ENCODE assay signal across 15 cellular contexts in the genomic region with DNA sequence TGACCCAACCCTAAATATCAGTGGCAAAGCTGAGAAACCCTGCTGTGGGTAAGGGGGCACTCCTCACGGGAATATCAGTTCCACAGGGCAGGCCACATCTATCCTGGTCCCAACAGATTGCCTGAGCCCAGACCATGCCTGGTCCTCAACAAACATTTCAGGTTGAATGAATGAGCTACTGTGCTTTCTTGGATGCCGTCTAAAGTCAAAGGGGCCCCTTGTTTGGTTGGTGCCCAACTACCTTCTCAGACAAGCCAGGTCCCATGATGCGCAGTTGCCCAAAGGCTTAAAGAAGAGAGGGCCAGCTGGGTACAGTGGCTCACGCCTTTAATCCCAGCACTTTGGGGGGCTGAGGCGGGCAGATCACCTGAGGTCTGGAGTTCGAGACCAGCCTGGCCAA. TPM values are rescaled to one million over a fixed set of nuclear protein-coding genes. Genes with fewer than 3 reads are reported as not detected.
A peak's percentile ranks its signal among the peaks of the same experiment; 100 is the strongest.
DNase-seq lines count a peak whose midpoint lies in the region; ATAC-seq and TF ChIP-seq lines count a peak whose summit lies in the region.
"Had no signal": no experiment of that assay in that cellular context is flagged by ENCODE, and none has a peak within 500 bp of the region (broad histone marks: within the 10 kb centered on the region; RNA-seq: fewer than 3 reads in every experiment).

No MANE protein-coding gene starts in this region.

- no peak overlapping the region for H3K27ac Mint-ChIP-seq in MCF 10A (ENCODE audit: low read depth, unreplicated experiment)
- no peak overlapping the region for H3K27ac Mint-ChIP-seq in activated CD4-positive, alpha-beta memory T cell treated with anti-CD3 and anti-CD28 coated beads for 36 hours
- H3K27ac Mint-ChIP-seq in stimulated activated effector memory CD8-positive, alpha-beta T cell treated with anti-CD3 and anti-CD28 coated beads, Interleukin-12 subunit alpha, Interleukin-12 subunit beta, amount 100 ng/mL, for 72 hours, result peak overlapping the region; percentile 86

- no peak overlapping the region for H3K4me3 ChIP-seq in breast epithelium

- intact Hi-C loops in MCF 10A (cut with micrococcal nuclease), result loop anchor here (5.0 to 10.0 kb wide), 2 partner anchors 69 to 194 kb away; no protein-coding TSS in a partner anchor
- intact Hi-C loops in breast epithelium (cut with DNase I; ENCODE audit: low total_unique reads), result no loop called here
- intact Hi-C loops in activated CD4-positive, alpha-beta memory T cell treated with anti-CD3 and anti-CD28 coated beads for 36 hours (cut with micrococcal nuclease), result loop anchor here (5.0 kb wide), 2 partner anchors 319 to 1071 kb away; a partner anchor contains a TSS

- no peaks in the 10 kb centered on the region for H3K9me3 Mint-ChIP-seq in MCF 10A (ENCODE audit: unreplicated experiment)
- H3K9me3 Mint-ChIP-seq in activated CD4-positive, alpha-beta memory T cell treated with anti-CD3 and anti-CD28 coated beads for 36 hours, result no peaks in the 10 kb centered on the region
- H3K9me3 Mint-ChIP-seq in stimulated activated effector memory CD8-positive, alpha-beta T cell treated with anti-CD3 and anti-CD28 coated beads, Interleukin-12 subunit alpha, Interleukin-12 subunit beta, amount 100 ng/mL, for 72 hours, result no peaks in the 10 kb centered on the region

- H3K4me1 ChIP-seq in breast epithelium, result peaks cover 13 to 18% of the 10 kb centered on the region in 2 donors

- peak overlapping the region; percentile 93 for H3K4me3 Mint-ChIP-seq in MCF 10A (ENCODE audit: unreplicated experiment)
- H3K4me3 Mint-ChIP-seq in activated CD4-positive, alpha-beta memory T cell treated with anti-CD3 and anti-CD28 coated beads for 36 hours, result peak overlapping the region; percentile 84
- peak overlapping the region; percentile 100 for H3K4me3 Mint-ChIP-seq in stimulated activated effector memory CD8-positive, alpha-beta T cell treated with anti-CD3 and anti-CD28 coated beads, Interleukin-12 subunit alpha, Interleukin-12 subunit beta, amount 100 ng/mL, for 72 hours

- DNase-seq in MCF 10A (ENCODE audit: unreplicated experiment) (no peak), breast epithelium (ENCODE audit: low spot score in 2 of 2) (no peak), foreskin melanocyte (peak; percentile 66), NCI-H2029 (lab: John Stamatoyannopoulos, UW) (no peak), HuH-7 (ENCODE audit: low spot score) (no peak)
- DNase-seq in activated CD4-positive, alpha-beta memory T cell treated with anti-CD3 and anti-CD28 coated beads for 36 hours, result no peak
- no peak for DNase-seq in stimulated activated effector memory CD8-positive, alpha-beta T cell treated with anti-CD3 and anti-CD28 coated beads, Interleukin-12 subunit alpha, Interleukin-12 subunit beta, amount 100 ng/mL, for 72 hours (ENCODE audit: low spot score in 2 of 2)
- DNase-seq: DMS53; effector memory CD4-positive, alpha-beta T cell; foreskin fibroblast; HCEC 1CT; NCI-H2227 treated with DMSO at 0.1 percent for 48 hours; substantia nigra had no signal

- peaks cover 58% of the 10 kb centered on the region for H3K36me3 Mint-ChIP-seq in MCF 10A (ENCODE audit: insufficient read depth, unreplicated experiment)
- peaks cover 17% of the 10 kb centered on the region for H3K36me3 Mint-ChIP-seq in activated CD4-positive, alpha-beta memory T cell treated with anti-CD3 and anti-CD28 coated beads for 36 hours
- peaks cover 90% of the 10 kb centered on the region for H3K36me3 Mint-ChIP-seq in stimulated activated effector memory CD8-positive, alpha-beta T cell treated with anti-CD3 and anti-CD28 coated beads, Interleukin-12 subunit alpha, Interleukin-12 subunit beta, amount 100 ng/mL, for 72 hours

- no peak overlapping the region for H3K27ac ChIP-seq in breast epithelium

- CTCF ChIA-PET in MCF 10A (lab: Yijun Ruan, JAX), result interaction anchor here (0.5 to 2.0 kb wide), 6 partner anchors 83 to 190 kb away, joined by 3 to 7 read pairs (median 3); no protein-coding TSS in a partner anchor
- CTCF ChIA-PET in activated CD4-positive, alpha-beta memory T cell treated with anti-CD3 and anti-CD28 coated beads for 36 hours (lab: Charles Lee), result interaction anchor here (1.0 to 2.3 kb wide), 2 partner anchors 12 to 89 kb away, joined by 3 to 10 read pairs; no protein-coding TSS in a partner anchor

- H3K27me3 ChIP-seq in breast epithelium, result no peaks in the 10 kb centered on the region

- no peak for ATAC-seq in stimulated activated effector memory CD8-positive, alpha-beta T cell treated with anti-CD3 and anti-CD28 coated beads, Interleukin-12 subunit alpha, Interleukin-12 subunit beta, amount 100 ng/mL, for 72 hours
- ATAC-seq in GM18498 (IDR thresholded peaks at IDR 0.05; ENCODE audit: unreplicated experiment), result no peak
- ATAC-seq: K562 had no signal

- H3K4me1 Mint-ChIP-seq in MCF 10A (ENCODE audit: insufficient read depth, unreplicated experiment), result peaks cover 20% of the 10 kb centered on the region
- H3K4me1 Mint-ChIP-seq in activated CD4-positive, alpha-beta memory T cell treated with anti-CD3 and anti-CD28 coated beads for 36 hours (ENCODE audit: low read depth), result peaks cover 28% of the 10 kb centered on the region
- H3K4me1 Mint-ChIP-seq in stimulated activated effector memory CD8-positive, alpha-beta T cell treated with anti-CD3 and anti-CD28 coated beads, Interleukin-12 subunit alpha, Interleukin-12 subunit beta, amount 100 ng/mL, for 72 hours, result peaks cover 60% of the 10 kb centered on the region

- TF ChIP-seq CTCF in MCF 10A (IDR thresholded peaks at IDR 0.05; ENCODE audit: unreplicated experiment) (no peak), breast epithelium (IDR thresholded peaks at IDR 0.05) (no peak)

- no TSS peak for BruUV-seq in MCF 10A (replicated peaks; lab: Mats Ljungman, UMichigan)

- H3K9me3 ChIP-seq in breast epithelium, result no peaks in the 10 kb centered on the region

- TF ChIP-seq POLR2A in breast epithelium (IDR thresholded peaks at IDR 0.05), result no peak

- POLR2A ChIA-PET in MCF 10A (lab: Yijun Ruan, JAX), result interaction anchor here (2.1 to 2.3 kb wide), 4 partner anchors 8 to 69 kb away, joined by 6 to 48 read pairs (median 17); a partner anchor contains a TSS
- POLR2A ChIA-PET in activated CD4-positive, alpha-beta memory T cell treated with anti-CD3 and anti-CD28 coated beads for 36 hours (lab: Charles Lee), result no interaction called here

- no peaks in the 10 kb centered on the region for H3K36me3 ChIP-seq in breast epithelium

- no peaks in the 10 kb centered on the region for H3K27me3 Mint-ChIP-seq in MCF 10A (ENCODE audit: insufficient read depth, unreplicated experiment)
- H3K27me3 Mint-ChIP-seq in activated CD4-positive, alpha-beta memory T cell treated with anti-CD3 and anti-CD28 coated beads for 36 hours, result peaks cover 5% of the 10 kb centered on the region

RNA-seq across cellular contexts. Expression of a gene that starts 2.4 kb away (rescaled TPM):
- total RNA-seq in MCF 10A (2022), result 90.6 and 100 TPM in 2 replicates
- total RNA-seq in breast epithelium, result 10 to 100 TPM; 33.6 to 74.1 (median 49.6) TPM
- 10 to 100 TPM; 54.8 to 57.5 TPM for total RNA-seq in activated CD4-positive, alpha-beta memory T cell treated with anti-CD3 and anti-CD28 coated beads for 36 hours

RNA-seq across cellular contexts. Expression of a gene that starts 51.1 kb away (rescaled TPM):
- 188 and 231 TPM in 2 replicates for total RNA-seq in MCF 10A (2022)
- total RNA-seq in breast epithelium, result 10 to 100 TPM; 36.3 to 55.1 (median 42.1) TPM
- total RNA-seq in activated CD4-positive, alpha-beta memory T cell treated with anti-CD3 and anti-CD28 coated beads for 36 hours, result 10 to 100 TPM; 72.9 to 74.7 TPM
